ENCODE assay signal across 14 cellular contexts in genomic region chr11:128311742-128312719, GRCh38.
DNase-seq lines count a peak whose midpoint lies in the region; ATAC-seq and TF ChIP-seq lines count a peak whose summit lies in the region.
"Had no signal": no experiment of that assay in that cellular context is flagged by ENCODE, and none has a peak within 500 bp of the region (broad histone marks: within the 10 kb centered on the region; RNA-seq: fewer than 3 reads in every experiment).

No MANE protein-coding gene starts in this region.

- peaks cover 49% of the 10 kb centered on the region for H3K4me1 Mint-ChIP-seq in activated CD8-positive, alpha-beta memory T cell treated with anti-CD3 and anti-CD28 coated beads, Interleukin-2, amount 10 ng/mL, durations not matched to agents 7 days and 5 days

- no peak for DNase-seq in activated CD8-positive, alpha-beta memory T cell treated with anti-CD3 and anti-CD28 coated beads, Interleukin-2, amount 10 ng/mL, durations not matched to agents 7 days and 5 days
- DNase-seq in activated CD8-positive, alpha-beta memory T cell treated with anti-CD3 and anti-CD28 coated beads, Interleukin-2, amount 50 U/mL, for 48 hours = no peak
- DNase-seq in stimulated activated naive CD8-positive, alpha-beta T cell treated with anti-CD3 and anti-CD28 coated beads, Interleukin-15, Interleukin-2, amounts not matched to agents 100 U/mL and 50 U/mL, for 24 hours = no peak
- DNase-seq in AG08396 (ENCODE audit: low spot score) (no peak), UCSD-AML1 (lab: John Stamatoyannopoulos, UW; ENCODE audit: unreplicated experiment) (no peak), NOMO-1 treated with DMSO at 0.1 percent for 48 hours (lab: John Stamatoyannopoulos, UW; ENCODE audit: unreplicated experiment) (no peak)
- DNase-seq: GF-D8, MG63, NCI-H510A treated with DMSO at 0.1 percent for 48 hours had no signal

- H3K27me3 ChIP-seq in OCI-LY3 (ENCODE audit: low read depth, low read length) = no peaks in the 10 kb centered on the region
- H3K27me3 ChIP-seq: breast epithelium, MG63, SJSA1 had no signal

- H3K4me3 ChIP-seq in OCI-LY3 (ENCODE audit: low read length) = no peak overlapping the region
- H3K4me3 ChIP-seq: breast epithelium, MG63, SJSA1 had no signal

- peaks cover 29% of the 10 kb centered on the region for H3K9me3 Mint-ChIP-seq in activated CD8-positive, alpha-beta memory T cell treated with anti-CD3 and anti-CD28 coated beads, Interleukin-2, amount 10 ng/mL, durations not matched to agents 7 days and 5 days (ENCODE audit: low read depth)

- H3K27me3 Mint-ChIP-seq in activated CD8-positive, alpha-beta memory T cell treated with anti-CD3 and anti-CD28 coated beads, Interleukin-2, amount 10 ng/mL, durations not matched to agents 7 days and 5 days = no peaks in the 10 kb centered on the region

- no peak overlapping the region for H2AFZ ChIP-seq in OCI-LY3 (ENCODE audit: low read depth, low read length)

- TF ChIP-seq CTCF in OCI-LY3 (IDR thresholded peaks at IDR 0.05; ENCODE audit: low read depth, low read length) = no peak

- no peaks in the 10 kb centered on the region for H4K20me1 ChIP-seq in OCI-LY3 (ENCODE audit: insufficient read depth, low read length)

- CTCF ChIA-PET in activated CD8-positive, alpha-beta memory T cell treated with anti-CD3 and anti-CD28 coated beads, Interleukin-2, amount 10 ng/mL, durations not matched to agents 7 days and 5 days (lab: Charles Lee) = interaction anchor here (1.8 to 3.1 kb wide), 2 partner anchors 12 to 13 kb away, joined by 4 to 8 read pairs; no protein-coding TSS in a partner anchor

- no peak overlapping the region for H3K4me3 Mint-ChIP-seq in activated CD8-positive, alpha-beta memory T cell treated with anti-CD3 and anti-CD28 coated beads, Interleukin-2, amount 10 ng/mL, durations not matched to agents 7 days and 5 days

- H3K4me2 ChIP-seq in OCI-LY3 (ENCODE audit: low read length) = peak overlapping the region; percentile 11

- no peak overlapping the region for H3K27ac Mint-ChIP-seq in activated CD8-positive, alpha-beta memory T cell treated with anti-CD3 and anti-CD28 coated beads, Interleukin-2, amount 10 ng/mL, durations not matched to agents 7 days and 5 days

- no peak overlapping the region for H3K9ac ChIP-seq in OCI-LY3 (ENCODE audit: low read length)

- ATAC-seq in activated CD8-positive, alpha-beta memory T cell treated with anti-CD3 and anti-CD28 coated beads, Interleukin-2, amount 10 ng/mL, durations not matched to agents 7 days and 5 days = peak; percentile 23
- peak; percentile 78 for ATAC-seq in HG02588 (IDR thresholded peaks at IDR 0.05; ENCODE audit: unreplicated experiment)
- peak; percentile 86 for ATAC-seq in stimulated activated naive CD8-positive, alpha-beta T cell treated with anti-CD3 and anti-CD28 coated beads, Interleukin-15, Interleukin-2, amounts not matched to agents 100 U/mL and 50 U/mL, for 24 hours
- ATAC-seq: esophagus mucosa had no signal

- no peak overlapping the region for H3K27ac ChIP-seq in OCI-LY3 (ENCODE audit: low read length)
- H3K27ac ChIP-seq: breast epithelium, SJSA1 had no signal

- peaks cover 55% of the 10 kb centered on the region for H3K36me3 Mint-ChIP-seq in activated CD8-positive, alpha-beta memory T cell treated with anti-CD3 and anti-CD28 coated beads, Interleukin-2, amount 10 ng/mL, durations not matched to agents 7 days and 5 days

- H3K79me2 ChIP-seq in OCI-LY3 (ENCODE audit: low read length) = no peaks in the 10 kb centered on the region

- peaks cover 15% of the 10 kb centered on the region for H3K4me1 ChIP-seq in OCI-LY3 (ENCODE audit: low read length)
- H3K4me1 ChIP-seq: breast epithelium, SJSA1 had no signal

- H3K36me3 ChIP-seq in OCI-LY3 (replicated peaks; ENCODE audit: low read depth, low read length) = peaks cover 9% of the 10 kb centered on the region
- H3K36me3 ChIP-seq: breast epithelium, MG63, SJSA1 had no signal

- H3K9me3 ChIP-seq in OCI-LY3 (ENCODE audit: insufficient read depth, low read length) = peaks cover 10% of the 10 kb centered on the region; the same call in 1 of the 2 replicates
- H3K9me3 ChIP-seq: SJSA1 had no signal

Comparison
In these comparisons a context has a peak if more than half of its experiments do, and no peak if none do; other contexts are left out.
1. ATAC-seq: peak in every context shown above with its lines; median percentile 86 in stimulated activated naive CD8-positive, alpha-beta T cell treated with anti-CD3 and anti-CD28 coated beads, Interleukin-15, Interleukin-2, amounts not matched to agents 100 U/mL and 50 U/mL, for 24 hours; 78 in HG02588; 23 in activated CD8-positive, alpha-beta memory T cell treated with anti-CD3 and anti-CD28 coated beads, Interleukin-2, amount 10 ng/mL, durations not matched to agents 7 days and 5 days.